8 cellular contexts compared by ENCODE assay signal in the genomic region with DNA sequence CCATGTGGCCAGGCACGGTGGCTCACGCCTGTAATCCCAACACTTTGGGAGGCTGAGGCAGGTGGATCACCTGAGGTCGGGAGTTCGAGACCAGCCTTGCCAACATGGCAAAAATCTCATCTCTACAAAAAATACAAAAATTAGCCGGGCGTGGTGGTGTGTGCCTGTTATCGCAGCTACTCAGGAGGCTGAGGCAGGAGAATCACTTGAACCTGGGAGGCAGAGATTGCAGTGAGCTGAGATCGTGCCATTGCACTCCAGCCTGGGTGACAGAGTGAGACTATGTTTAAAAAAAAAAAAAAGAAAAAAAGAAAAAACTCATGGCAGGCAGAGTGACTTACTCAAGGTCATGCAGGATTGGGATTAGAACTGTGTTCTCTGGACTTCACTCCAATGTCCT. TPM values are rescaled to one million over a fixed set of nuclear protein-coding genes. Genes with fewer than 3 reads are reported as not detected.
DNase-seq lines count a peak whose midpoint lies in the region; ATAC-seq and TF ChIP-seq lines count a peak whose summit lies in the region.
"Not testable (repeated sequence)": the region's sequence is repeated elsewhere in the genome, so short reads cannot be mapped to it uniquely, and the experiment has no call there.

No MANE protein-coding gene starts in this region.

- dilution Hi-C loops in mammary epithelial cell (cut with HindIII; ENCODE audit: low sequenced_read_pairs), result not testable (repeated sequence)

- H3K9me3 Mint-ChIP-seq in activated CD4-positive, alpha-beta T cell treated with anti-CD3 and anti-CD28 coated beads for 36 hours (ENCODE audit: low read depth); activated T-helper 17 cell treated with anti-CD3 and anti-CD28 coated beads, Interleukin-2, amount 50 U/mL, for 72 hours; natural killer cell treated with Interleukin-12 subunit alpha and Interleukin-12 subunit beta and Interleukin-15 and Interleukin-18, amount 100 ng/mL, for 72 hours; stimulated activated naive CD8-positive, alpha-beta T cell treated with anti-CD3 and anti-CD28 coated beads, Interleukin-15, Interleukin-2, amounts not matched to agents 100 ng/mL and 50 ng/mL, for 24 hours: not testable (repeated sequence)

- not testable (repeated sequence) for ATAC-seq in activated CD4-positive, alpha-beta T cell treated with anti-CD3 and anti-CD28 coated beads for 36 hours; activated T-helper 17 cell treated with anti-CD3 and anti-CD28 coated beads, Interleukin-2, amount 50 U/mL, for 72 hours (replicated peaks); natural killer cell treated with Interleukin-12 subunit alpha and Interleukin-12 subunit beta and Interleukin-15 and Interleukin-18, amount 100 ng/mL, for 72 hours

- not testable (repeated sequence) for H3K9me2 ChIP-seq in OCI-LY1 (ENCODE audit: low read depth, low read length)

- in situ Hi-C loops in mammary epithelial cell (cut with MboI; ENCODE audit: low sequenced_read_pairs in 2 of 2), result not testable (repeated sequence)

- H3K4me1 Mint-ChIP-seq in activated CD4-positive, alpha-beta T cell treated with anti-CD3 and anti-CD28 coated beads for 36 hours, result peaks cover 52% of the 10 kb centered on the region
- peaks cover 32% of the 10 kb centered on the region for H3K4me1 Mint-ChIP-seq in activated T-helper 17 cell treated with anti-CD3 and anti-CD28 coated beads, Interleukin-2, amount 50 U/mL, for 72 hours
- H3K4me1 Mint-ChIP-seq in natural killer cell treated with Interleukin-12 subunit alpha and Interleukin-12 subunit beta and Interleukin-15 and Interleukin-18, amount 100 ng/mL, for 72 hours (ENCODE audit: low read depth in 2 of 2), result peaks cover 43 to 45% of the 10 kb centered on the region in 2 donors
- peaks cover 64% of the 10 kb centered on the region for H3K4me1 Mint-ChIP-seq in stimulated activated naive CD8-positive, alpha-beta T cell treated with anti-CD3 and anti-CD28 coated beads, Interleukin-15, Interleukin-2, amounts not matched to agents 100 ng/mL and 50 ng/mL, for 24 hours (ENCODE audit: low read depth)

- H3K9me3 ChIP-seq in BLaER1 treated with 17β-estradiol and CSF1 and Interleukin-3, amounts not matched to agents 10 nM and 100 nM (replicated peaks in 1 of 11); OCI-LY1 (ENCODE audit: low read length); mammary epithelial cell (replicated peaks; ENCODE audit: insufficient read depth, low read length); right atrium auricular region: not testable (repeated sequence)

- H3K4me1 ChIP-seq in BLaER1 treated with 17β-estradiol and CSF1 and Interleukin-3, amounts not matched to agents 10 nM and 100 nM, result peaks cover 76 to 87% (median 78%) of the 10 kb centered on the region in 10 experiments
- H3K4me1 ChIP-seq in OCI-LY1 (ENCODE audit: insufficient read depth, low read length, severe bottlenecking), result peaks cover 62% of the 10 kb centered on the region
- H3K4me1 ChIP-seq in mammary epithelial cell (ENCODE audit: insufficient read depth, low read length), result peaks cover 80% of the 10 kb centered on the region
- H3K4me1 ChIP-seq in right atrium auricular region, result peaks cover 0 to 82% of the 10 kb centered on the region in 2 donors

- not testable (repeated sequence) for H3F3A ChIP-seq in OCI-LY1 (ENCODE audit: insufficient read depth, low read length)

- not testable (repeated sequence) for H2AFZ ChIP-seq in OCI-LY1 (ENCODE audit: low read length); mammary epithelial cell (ENCODE audit: low read depth, low read length)

- POLR2A ChIA-PET in activated CD4-positive, alpha-beta T cell treated with anti-CD3 and anti-CD28 coated beads for 36 hours (lab: Charles Lee), result not testable (repeated sequence)

- peaks cover 46 to 69% (median 64%) of the 10 kb centered on the region in 11 experiments for H3K36me3 ChIP-seq in BLaER1 treated with 17β-estradiol and CSF1 and Interleukin-3, amounts not matched to agents 10 nM and 100 nM
- peaks cover 35% of the 10 kb centered on the region; the same call in 1 of the 2 replicates for H3K36me3 ChIP-seq in OCI-LY1 (ENCODE audit: insufficient read depth, low read length)
- H3K36me3 ChIP-seq in mammary epithelial cell (ENCODE audit: insufficient read depth, low read length), result peaks cover 23% of the 10 kb centered on the region
- not testable (repeated sequence) for H3K36me3 ChIP-seq in right atrium auricular region

- H3K36me3 Mint-ChIP-seq in activated CD4-positive, alpha-beta T cell treated with anti-CD3 and anti-CD28 coated beads for 36 hours (ENCODE audit: low read depth), result peaks cover 26% of the 10 kb centered on the region
- H3K36me3 Mint-ChIP-seq in activated T-helper 17 cell treated with anti-CD3 and anti-CD28 coated beads, Interleukin-2, amount 50 U/mL, for 72 hours (ENCODE audit: low read depth), result peaks cover 56% of the 10 kb centered on the region
- H3K36me3 Mint-ChIP-seq in natural killer cell treated with Interleukin-12 subunit alpha and Interleukin-12 subunit beta and Interleukin-15 and Interleukin-18, amount 100 ng/mL, for 72 hours, result peaks cover 15% of the 10 kb centered on the region
- peaks cover 12% of the 10 kb centered on the region for H3K36me3 Mint-ChIP-seq in stimulated activated naive CD8-positive, alpha-beta T cell treated with anti-CD3 and anti-CD28 coated beads, Interleukin-15, Interleukin-2, amounts not matched to agents 100 ng/mL and 50 ng/mL, for 24 hours (ENCODE audit: low read depth)

- intact Hi-C loops in activated CD4-positive, alpha-beta T cell treated with anti-CD3 and anti-CD28 coated beads for 36 hours (cut with DNase I, micrococcal nuclease), result loop anchor here (2.0 to 5.0 kb wide), 2 partner anchors 41 to 237 kb away; a partner anchor contains a TSS
- intact Hi-C loops in mammary epithelial cell (cut with micrococcal nuclease), result loop anchor here (2.0 kb wide), 1 partner anchor 41 kb away; a partner anchor contains a TSS

- DNase-seq in activated CD4-positive, alpha-beta T cell treated with anti-CD3 and anti-CD28 coated beads for 36 hours; mammary epithelial cell; right atrium auricular region (ENCODE audit: low spot score); natural killer cell treated with Interleukin-12 subunit alpha and Interleukin-12 subunit beta and Interleukin-15 and Interleukin-18, amount 100 ng/mL, for 72 hours (ENCODE audit: low spot score): not testable (repeated sequence)

- TF ChIP-seq CTCF in OCI-LY1 (IDR thresholded peaks at IDR 0.05; ENCODE audit: low read length); mammary epithelial cell (conservative IDR thresholded peaks at IDR 0.05 in 1 of 2, IDR thresholded peaks at IDR 0.05 in 1 of 2; ENCODE audit: extremely low read depth in 1 of 2, insufficient read depth in 1 of 2, low read depth in 1 of 2, low read length in 2 of 2); right atrium auricular region (IDR thresholded peaks at IDR 0.05): not testable (repeated sequence)

- H3K79me2 ChIP-seq in OCI-LY1 (ENCODE audit: insufficient read depth, low read length) (peaks cover 16% of the 10 kb centered on the region; the same call in 1 of the 2 replicates), mammary epithelial cell (ENCODE audit: insufficient read depth, low read length) (peaks cover 73% of the 10 kb centered on the region)

- WGBS in mammary epithelial cell (ENCODE audit: low coverage, missing lambda C conversion rate), result 100% methylated on average over 8 of the region's 8 CpGs

- H3K27ac Mint-ChIP-seq in activated CD4-positive, alpha-beta T cell treated with anti-CD3 and anti-CD28 coated beads for 36 hours, result peak overlapping the region; percentile 6
- peak overlapping the region; percentile 39 for H3K27ac Mint-ChIP-seq in activated T-helper 17 cell treated with anti-CD3 and anti-CD28 coated beads, Interleukin-2, amount 50 U/mL, for 72 hours
- H3K27ac Mint-ChIP-seq in natural killer cell treated with Interleukin-12 subunit alpha and Interleukin-12 subunit beta and Interleukin-15 and Interleukin-18, amount 100 ng/mL, for 72 hours, result peak overlapping the region; percentile 96 to 99
- H3K27ac Mint-ChIP-seq in stimulated activated naive CD8-positive, alpha-beta T cell treated with anti-CD3 and anti-CD28 coated beads, Interleukin-15, Interleukin-2, amounts not matched to agents 100 ng/mL and 50 ng/mL, for 24 hours, result not testable (repeated sequence)

- CTCF ChIA-PET in activated CD4-positive, alpha-beta T cell treated with anti-CD3 and anti-CD28 coated beads for 36 hours (lab: Charles Lee), result interaction anchor here (1.0 to 16.4 kb wide), 5 partner anchors 8 to 99 kb away, joined by 3 to 616 read pairs (median 5); a partner anchor contains a TSS
- CTCF ChIA-PET in mammary epithelial cell (lab: Charles Lee; ENCODE audit: low non-redundant PET), result not testable (repeated sequence)

- peak overlapping the region; percentile 77 to 97 (median 95) for H3K4me3 ChIP-seq in BLaER1 treated with 17β-estradiol and CSF1 and Interleukin-3, amounts not matched to agents 10 nM and 100 nM
- peak overlapping the region; percentile 78 for H3K4me3 ChIP-seq in OCI-LY1 (ENCODE audit: low read depth, low read length, poor library complexity, severe bottlenecking)
- H3K4me3 ChIP-seq in mammary epithelial cell (replicated peaks in 1 of 3; ENCODE audit: insufficient read depth in 1 of 3, low read depth in 2 of 3, low read length in 3 of 3), result peak overlapping the region in 2 of 3 experiments; percentile 81 to 83
- not testable (repeated sequence) for H3K4me3 ChIP-seq in right atrium auricular region

- peak overlapping the region; percentile 89 to 98 (median 92) for H3K9ac ChIP-seq in BLaER1 treated with 17β-estradiol and CSF1 and Interleukin-3, amounts not matched to agents 10 nM and 100 nM
- peak overlapping the region; percentile 84; the same call in 1 of the 2 replicates for H3K9ac ChIP-seq in OCI-LY1 (ENCODE audit: low read length)
- not testable (repeated sequence) for H3K9ac ChIP-seq in mammary epithelial cell (ENCODE audit: insufficient read depth, low read length)

- H4K20me1 ChIP-seq in BLaER1 treated with 17β-estradiol and CSF1 and Interleukin-3, amounts not matched to agents 10 nM and 100 nM, result peaks cover 14 to 50% (median 37%) of the 10 kb centered on the region in 11 experiments
- H4K20me1 ChIP-seq in OCI-LY1 (ENCODE audit: insufficient read depth, low read length); mammary epithelial cell (ENCODE audit: insufficient read depth, low read length): not testable (repeated sequence)

- peak overlapping the region; percentile 80 for H3K4me3 Mint-ChIP-seq in activated CD4-positive, alpha-beta T cell treated with anti-CD3 and anti-CD28 coated beads for 36 hours
- H3K4me3 Mint-ChIP-seq in activated T-helper 17 cell treated with anti-CD3 and anti-CD28 coated beads, Interleukin-2, amount 50 U/mL, for 72 hours, result peak overlapping the region; percentile 81
- peak overlapping the region; percentile 95 for H3K4me3 Mint-ChIP-seq in natural killer cell treated with Interleukin-12 subunit alpha and Interleukin-12 subunit beta and Interleukin-15 and Interleukin-18, amount 100 ng/mL, for 72 hours
- H3K4me3 Mint-ChIP-seq in stimulated activated naive CD8-positive, alpha-beta T cell treated with anti-CD3 and anti-CD28 coated beads, Interleukin-15, Interleukin-2, amounts not matched to agents 100 ng/mL and 50 ng/mL, for 24 hours, result peak overlapping the region; percentile 81

- H3K27ac ChIP-seq in BLaER1 treated with 17β-estradiol and CSF1 and Interleukin-3, amounts not matched to agents 10 nM and 100 nM, result peak overlapping the region; percentile 77 to 100 (median 96)
- H3K27ac ChIP-seq in OCI-LY1 (ENCODE audit: low read depth, low read length, poor library complexity, severe bottlenecking), result peak overlapping the region; percentile 3
- H3K27ac ChIP-seq in mammary epithelial cell (ENCODE audit: insufficient read depth, low read depth, low read length), result not testable (repeated sequence)
- peak overlapping the region; percentile 91 to 95 for H3K27ac ChIP-seq in right atrium auricular region

- H3K27me3 Mint-ChIP-seq in activated CD4-positive, alpha-beta T cell treated with anti-CD3 and anti-CD28 coated beads for 36 hours; activated T-helper 17 cell treated with anti-CD3 and anti-CD28 coated beads, Interleukin-2, amount 50 U/mL, for 72 hours; natural killer cell treated with Interleukin-12 subunit alpha and Interleukin-12 subunit beta and Interleukin-15 and Interleukin-18, amount 100 ng/mL, for 72 hours; stimulated activated naive CD8-positive, alpha-beta T cell treated with anti-CD3 and anti-CD28 coated beads, Interleukin-15, Interleukin-2, amounts not matched to agents 100 ng/mL and 50 ng/mL, for 24 hours: not testable (repeated sequence)

- BruUV-seq in mammary epithelial cell (replicated peaks; lab: Mats Ljungman, UMichigan), result not testable (repeated sequence)

- H3K27me3 ChIP-seq in BLaER1 treated with 17β-estradiol and CSF1 and Interleukin-3, amounts not matched to agents 10 nM and 100 nM; OCI-LY1 (ENCODE audit: insufficient read depth, low read length); mammary epithelial cell (ENCODE audit: insufficient read depth, low read length); right atrium auricular region: not testable (repeated sequence)

- peak overlapping the region; percentile 86 to 100 (median 98) for H3K4me2 ChIP-seq in BLaER1 treated with 17β-estradiol and CSF1 and Interleukin-3, amounts not matched to agents 10 nM and 100 nM
- peak overlapping the region; percentile 84 for H3K4me2 ChIP-seq in OCI-LY1 (ENCODE audit: low read length)
- peak overlapping the region; percentile 63 for H3K4me2 ChIP-seq in mammary epithelial cell (ENCODE audit: insufficient read depth, low read depth, low read length)

RNA-seq across cellular contexts. Expression of a gene that starts 2.6 kb away (rescaled TPM):
- total RNA-seq in activated CD4-positive, alpha-beta T cell treated with anti-CD3 and anti-CD28 coated beads for 36 hours, result 10 to 100 TPM; 11.8 to 12.5 TPM
- total RNA-seq in activated T-helper 17 cell treated with anti-CD3 and anti-CD28 coated beads, Interleukin-2, amount 50 U/mL, for 72 hours, result 10 to 100 TPM; 12.6 to 22.9 TPM
- 100 to 1,000 TPM in 1 of 2 donors, 10 to 100 TPM in 1; 32.5 to 116 TPM for total RNA-seq in mammary epithelial cell
- 31.9 TPM for polyA plus RNA-seq in mammary epithelial cell
- 38.5 TPM for polyA minus RNA-seq in mammary epithelial cell
- 10 to 100 TPM; 32.2 to 60.7 TPM for total RNA-seq in right atrium auricular region
- 10 to 100 TPM; 56.0 to 63.0 TPM for total RNA-seq in natural killer cell treated with Interleukin-12 subunit alpha and Interleukin-12 subunit beta and Interleukin-15 and Interleukin-18, amount 100 ng/mL, for 72 hours

RNA-seq across cellular contexts. Expression of a gene that starts 16.1 kb away (rescaled TPM):
- under 1 TPM; 0.21 to 0.73 TPM for total RNA-seq in activated CD4-positive, alpha-beta T cell treated with anti-CD3 and anti-CD28 coated beads for 36 hours
- under 1 TPM; 0.26 TPM for total RNA-seq in activated T-helper 17 cell treated with anti-CD3 and anti-CD28 coated beads, Interleukin-2, amount 50 U/mL, for 72 hours
- total RNA-seq in mammary epithelial cell (under 1 TPM; under 0.01 to 0.54 TPM), right atrium auricular region (not detected)
- 0.07 TPM for polyA plus RNA-seq in mammary epithelial cell
- polyA minus RNA-seq in mammary epithelial cell, result not detected
- total RNA-seq in natural killer cell treated with Interleukin-12 subunit alpha and Interleukin-12 subunit beta and Interleukin-15 and Interleukin-18, amount 100 ng/mL, for 72 hours, result not detected

RNA-seq across cellular contexts. Expression of a gene that starts 40.9 kb away (rescaled TPM):
- 10 to 100 TPM; 52.6 to 63.2 TPM for total RNA-seq in activated CD4-positive, alpha-beta T cell treated with anti-CD3 and anti-CD28 coated beads for 36 hours
- total RNA-seq in activated T-helper 17 cell treated with anti-CD3 and anti-CD28 coated beads, Interleukin-2, amount 50 U/mL, for 72 hours, result 10 to 100 TPM; 40.1 to 64.1 TPM
- total RNA-seq in mammary epithelial cell (10 to 100 TPM; 64.0 to 65.0 TPM), right atrium auricular region (100 to 1,000 TPM in 1 of 2 donors, 10 to 100 TPM in 1; 80.4 to 123 TPM)
- 92.4 TPM for polyA plus RNA-seq in mammary epithelial cell
- polyA minus RNA-seq in mammary epithelial cell, result 130 TPM
- total RNA-seq in natural killer cell treated with Interleukin-12 subunit alpha and Interleukin-12 subunit beta and Interleukin-15 and Interleukin-18, amount 100 ng/mL, for 72 hours, result 10 to 100 TPM; 49.8 to 62.2 TPM

RNA-seq across cellular contexts. Expression of a gene that starts 57.8 kb away (rescaled TPM):
- 10 to 100 TPM; 77.1 to 93.5 TPM for total RNA-seq in activated CD4-positive, alpha-beta T cell treated with anti-CD3 and anti-CD28 coated beads for 36 hours
- 100 to 1,000 TPM in 1 of 2 donors, 10 to 100 TPM in 1; 94.5 to 119 TPM for total RNA-seq in activated T-helper 17 cell treated with anti-CD3 and anti-CD28 coated beads, Interleukin-2, amount 50 U/mL, for 72 hours
- 10 to 100 TPM; 61.2 to 83.3 TPM for total RNA-seq in mammary epithelial cell
- polyA plus RNA-seq in mammary epithelial cell, result 33.0 TPM
- 131 TPM for polyA minus RNA-seq in mammary epithelial cell
- 10 to 100 TPM; 50.4 to 58.6 TPM for total RNA-seq in right atrium auricular region
- total RNA-seq in natural killer cell treated with Interleukin-12 subunit alpha and Interleukin-12 subunit beta and Interleukin-15 and Interleukin-18, amount 100 ng/mL, for 72 hours, result 100 to 1,000 TPM; 136 to 156 TPM
